ENCODE assay signal across 8 cellular contexts in genomic region chr2:105373895-105374401, GRCh38. TPM values are rescaled to one million over a fixed set of nuclear protein-coding genes. Genes with fewer than 3 reads are reported as not detected.
DNase-seq lines count a peak whose midpoint lies in the region; ATAC-seq and TF ChIP-seq lines count a peak whose summit lies in the region.

No MANE protein-coding gene starts in this region.

- CTCF ChIA-PET in MCF 10A (lab: Yijun Ruan, JAX), result interaction anchor here (1.4 kb wide), 1 partner anchor 22 kb away, joined by 3 read pairs; no protein-coding TSS in a partner anchor

- POLR2A ChIA-PET in MCF 10A (lab: Yijun Ruan, JAX), result interaction anchor here (2.4 kb wide), 1 partner anchor 10 kb away, joined by 8 read pairs; no protein-coding TSS in a partner anchor

- peaks cover 4% of the 10 kb centered on the region for H3K4me1 Mint-ChIP-seq in MCF 10A (ENCODE audit: insufficient read depth, unreplicated experiment)

- H3K27ac Mint-ChIP-seq in MCF 10A (ENCODE audit: low read depth, unreplicated experiment), result peak overlapping the region; percentile 42

- intact Hi-C loops in MCF 10A (cut with micrococcal nuclease), result no loop called here

- peak overlapping the region; percentile 71 for H3K9ac ChIP-seq in skeletal muscle satellite cell (ENCODE audit: low read depth, low read length)

- BruUV-seq in MCF 10A (replicated peaks; lab: Mats Ljungman, UMichigan), result no TSS peak

- no peak overlapping the region for H3K4me3 Mint-ChIP-seq in MCF 10A (ENCODE audit: unreplicated experiment)

- H3K4me2 ChIP-seq in skeletal muscle satellite cell (ENCODE audit: low read length), result peak overlapping the region; percentile 29

- DNase-seq in activated CD4-positive, alpha-beta T cell treated with anti-CD3 and anti-CD28 coated beads, Interleukin-2, amount 50 U/mL, for 1 hour, result peak; percentile 4
- no peak for DNase-seq in activated CD4-positive, alpha-beta T cell treated with anti-CD3 and anti-CD28 coated beads for 48 hours
- DNase-seq in MCF 10A (ENCODE audit: unreplicated experiment) (no peak), DMS53 (lab: John Stamatoyannopoulos, UW) (no peak), NCI-H2196 (lab: John Stamatoyannopoulos, UW; ENCODE audit: unreplicated experiment) (no peak), H7 (no peak)

- H3K36me3 ChIP-seq in skeletal muscle satellite cell (ENCODE audit: insufficient read depth, low read length) (peaks cover 91% of the 10 kb centered on the region), H7 (replicated peaks; ENCODE audit: control insufficient read depth, insufficient read depth, low read length) (peaks cover 5% of the 10 kb centered on the region)

- no peaks in the 10 kb centered on the region for H3K27me3 Mint-ChIP-seq in MCF 10A (ENCODE audit: insufficient read depth, unreplicated experiment)

- peak; percentile 61 for ATAC-seq in HG03025 (IDR thresholded peaks at IDR 0.05; ENCODE audit: low FRiP score, unreplicated experiment)

- no peak for TF ChIP-seq CTCF in MCF 10A (IDR thresholded peaks at IDR 0.05; ENCODE audit: unreplicated experiment)

- H3K36me3 Mint-ChIP-seq in MCF 10A (ENCODE audit: insufficient read depth, unreplicated experiment), result peaks cover 96% of the 10 kb centered on the region

- H3K27me3 ChIP-seq in skeletal muscle satellite cell (ENCODE audit: control insufficient read depth, insufficient read depth, low read length), result no peaks in the 10 kb centered on the region
- no peaks in the 10 kb centered on the region for H3K27me3 ChIP-seq in H7 (ENCODE audit: control insufficient read depth, insufficient read depth, low read length)

- H3K4me3 ChIP-seq in skeletal muscle satellite cell (ENCODE audit: low read length) (peak overlapping the region; percentile 14), H7 (ENCODE audit: insufficient read depth, low read depth, low read length) (no peak overlapping the region)

- H3K9me3 ChIP-seq in skeletal muscle satellite cell (replicated peaks; ENCODE audit: low read length), result no peaks in the 10 kb centered on the region

- H3K9me3 Mint-ChIP-seq in MCF 10A (ENCODE audit: unreplicated experiment), result no peaks in the 10 kb centered on the region

- H3K4me1 ChIP-seq in skeletal muscle satellite cell (ENCODE audit: control insufficient read depth, insufficient read depth, low read length), result peaks cover 93% of the 10 kb centered on the region

RNA-seq across cellular contexts. Expression of gene FHL2, which starts 24.9 kb away (rescaled TPM):
- 77.3 and 93.2 TPM in 2 replicates for total RNA-seq in MCF 10A (2022)
- 117 and 154 TPM in 2 replicates for total RNA-seq in skeletal muscle satellite cell (2012; rRNA removed)
- total RNA-seq in H7 (2014; rRNA removed; shearing (Covaris generic)), result 20.0 and 20.4 TPM in 2 replicates

RNA-seq across cellular contexts. Expression of gene C2orf49, which starts 36.6 kb away (rescaled TPM):
- total RNA-seq in MCF 10A (2022), result 24.2 and 24.5 TPM in 2 replicates
- total RNA-seq in skeletal muscle satellite cell (2012; rRNA removed), result 14.0 and 16.5 TPM in 2 replicates
- total RNA-seq in H7 (2014; rRNA removed; shearing (Covaris generic)), result 8.4 and 11.4 TPM in 2 replicates

RNA-seq across cellular contexts. Expression of gene TGFBRAP1, which starts 44.4 kb away (rescaled TPM):
- 16.8 and 19.3 TPM in 2 replicates for total RNA-seq in MCF 10A (2022)
- 14.2 and 14.4 TPM in 2 replicates for total RNA-seq in skeletal muscle satellite cell (2012; rRNA removed)
- 16.4 and 19.5 TPM in 2 replicates for total RNA-seq in H7 (2014; rRNA removed; shearing (Covaris generic))
